Comparison of ENCODE assay signal across 1 cellular context in genomic region chr11:72243567-72244316, GRCh38.
TF ChIP-seq lines count a peak whose summit lies in the region.

Gene PHOX2A, minus strand, starts transcription at chr11:72244176. Its CDS starts 172 bp downstream, at chr11:72244004.

TF ChIP-seq in K562, 482 proteins besides CTCF, POLR2A, EP300 and RAD21 (continued from another document):
- no peak for TF ChIP-seq ARHGAP35 (IDR thresholded peaks at IDR 0.05; ENCODE audit: partially characterized antibody)
